In genomic region chr21:28712396-28712795, GRCh38 we compare ENCODE assay signal across 18 cellular contexts.
"Had no signal": no experiment of that assay in that cellular context is flagged by ENCODE, and none has a peak within 500 bp of the region (broad histone marks: within the 10 kb centered on the region; RNA-seq: fewer than 3 reads in every experiment).

No MANE protein-coding gene starts in this region.

- ATAC-seq: foreskin keratinocyte; left cardiac atrium; lower lobe of right lung; natural killer cell; pancreas; right cardiac atrium; stimulated activated memory B cell treated with anti-CD40 and anti-IgM and Interleukin-4, amounts not matched to agents 10 μg/mL and 1 μg/mL and 100 μg/mL, for 72 hours; upper lobe of right lung had no signal

- DNase-seq: colonic mucosa; dermis blood vessel endothelial cell; endodermal cell; erythroblast; foreskin keratinocyte; kidney; left cardiac atrium; left ventricle myocardium inferior; lower lobe of right lung; natural killer cell; occipital lobe; pancreas; right cardiac atrium; stimulated activated CD4-positive, alpha-beta T cell treated with anti-CD3 and anti-CD28 coated beads, Interleukin-4, amount 100 ng/mL, for 24 hours; upper lobe of right lung had no signal

- H3K4me3 ChIP-seq: colonic mucosa, left ventricle myocardium inferior, lower lobe of right lung, pancreas, tibial nerve, upper lobe of right lung, vagina had no signal

- H3K27me3 ChIP-seq: colonic mucosa, foreskin keratinocyte, pancreas, tibial nerve, upper lobe of right lung, vagina had no signal

- H3K36me3 ChIP-seq: colonic mucosa, left ventricle myocardium inferior, lower lobe of right lung, pancreas, tibial nerve, upper lobe of right lung, vagina had no signal

- H3K9me3 ChIP-seq: colonic mucosa, lower lobe of right lung, pancreas, upper lobe of right lung, vagina had no signal

- H3K4me1 ChIP-seq: colonic mucosa, foreskin keratinocyte, lower lobe of right lung, pancreas, tibial nerve, upper lobe of right lung, vagina had no signal

- H3K27ac ChIP-seq: colonic mucosa, foreskin keratinocyte, left ventricle myocardium inferior, lower lobe of right lung, pancreas, tibial nerve, upper lobe of right lung, vagina had no signal
